ENCODE assay signal across 8 cellular contexts in genomic region chr1:228213917-228214808, GRCh38. TPM values are rescaled to one million over a fixed set of nuclear protein-coding genes. Genes with fewer than 3 reads are reported as not detected.
A peak's percentile ranks its signal among the peaks of the same experiment; 100 is the strongest.
DNase-seq lines count a peak whose midpoint lies in the region; ATAC-seq and TF ChIP-seq lines count a peak whose summit lies in the region.

No MANE protein-coding gene starts in this region.

- no peak for DNase-seq in activated CD4-positive, alpha-beta memory T cell treated with anti-CD3 and anti-CD28 coated beads for 36 hours
- DNase-seq in activated CD4-positive, alpha-beta memory T cell treated with anti-CD3 and anti-CD28 coated beads, Interleukin-2, amount 10 ng/mL, durations not matched to agents 7 days and 5 days, result no peak
- no peak for DNase-seq in activated naive CD8-positive, alpha-beta T cell treated with anti-CD3 and anti-CD28 coated beads, Interleukin-2, amount 50 U/mL, for 24 hours
- DNase-seq in thoracic aorta (ENCODE audit: low spot score) (no peak), SKM-1 (lab: John Stamatoyannopoulos, UW; ENCODE audit: unreplicated experiment) (no peak)

- no peak for ATAC-seq in activated naive CD8-positive, alpha-beta T cell treated with anti-CD3 and anti-CD28 coated beads, Interleukin-2, amount 50 U/mL, for 24 hours
- no peak for ATAC-seq in thoracic aorta (ENCODE audit: insufficient number of reproducible peaks, low FRiP score, low read depth)
- ATAC-seq in GM21576 (IDR thresholded peaks at IDR 0.05; ENCODE audit: unreplicated experiment), result no peak
- ATAC-seq in GM21528 (IDR thresholded peaks at IDR 0.05; ENCODE audit: low FRiP score, unreplicated experiment), result no peak

- no peaks in the 10 kb centered on the region for H3K36me3 ChIP-seq in thoracic aorta

- H3K27me3 ChIP-seq in thoracic aorta (replicated peaks; ENCODE audit: insufficient read depth), result no peaks in the 10 kb centered on the region

- H3K9me3 Mint-ChIP-seq in activated CD4-positive, alpha-beta memory T cell treated with anti-CD3 and anti-CD28 coated beads for 36 hours, result no peaks in the 10 kb centered on the region
- H3K9me3 Mint-ChIP-seq in activated CD4-positive, alpha-beta memory T cell treated with anti-CD3 and anti-CD28 coated beads, Interleukin-2, amount 10 ng/mL, durations not matched to agents 7 days and 5 days, result no peaks in the 10 kb centered on the region
- no peaks in the 10 kb centered on the region for H3K9me3 Mint-ChIP-seq in activated naive CD8-positive, alpha-beta T cell treated with anti-CD3 and anti-CD28 coated beads, Interleukin-2, amount 50 U/mL, for 24 hours

- intact Hi-C loops in activated CD4-positive, alpha-beta memory T cell treated with anti-CD3 and anti-CD28 coated beads for 36 hours (cut with micrococcal nuclease), result loop anchor here (1.0 kb wide), 1 partner anchor 62 kb away; no protein-coding TSS in a partner anchor

- no peak overlapping the region for H3K27ac ChIP-seq in thoracic aorta

- H3K27ac Mint-ChIP-seq in activated CD4-positive, alpha-beta memory T cell treated with anti-CD3 and anti-CD28 coated beads for 36 hours, result no peak overlapping the region
- H3K27ac Mint-ChIP-seq in activated CD4-positive, alpha-beta memory T cell treated with anti-CD3 and anti-CD28 coated beads, Interleukin-2, amount 10 ng/mL, durations not matched to agents 7 days and 5 days, result no peak overlapping the region
- H3K27ac Mint-ChIP-seq in activated naive CD8-positive, alpha-beta T cell treated with anti-CD3 and anti-CD28 coated beads, Interleukin-2, amount 50 U/mL, for 24 hours, result no peak overlapping the region

- H3K4me1 ChIP-seq in thoracic aorta (ENCODE audit: control insufficient read depth in 1 of 2, low read depth in 2 of 2), result peaks cover 4 to 5% of the 10 kb centered on the region in 2 donors

- CTCF ChIA-PET in activated CD4-positive, alpha-beta memory T cell treated with anti-CD3 and anti-CD28 coated beads for 36 hours (lab: Charles Lee), result interaction anchor here (0.7 to 1.9 kb wide), 10 partner anchors 9 to 301 kb away, joined by 3 to 6 read pairs (median 3); no protein-coding TSS in a partner anchor
- CTCF ChIA-PET in activated CD4-positive, alpha-beta memory T cell treated with anti-CD3 and anti-CD28 coated beads, Interleukin-2, amount 10 ng/mL, durations not matched to agents 7 days and 5 days (lab: Charles Lee), result interaction anchor here (0.6 to 1.1 kb wide), 10 partner anchors 9 to 304 kb away, joined by 3 to 5 read pairs (median 3); no protein-coding TSS in a partner anchor

- no peaks in the 10 kb centered on the region for H3K27me3 Mint-ChIP-seq in activated CD4-positive, alpha-beta memory T cell treated with anti-CD3 and anti-CD28 coated beads for 36 hours
- H3K27me3 Mint-ChIP-seq in activated CD4-positive, alpha-beta memory T cell treated with anti-CD3 and anti-CD28 coated beads, Interleukin-2, amount 10 ng/mL, durations not matched to agents 7 days and 5 days, result no peaks in the 10 kb centered on the region
- no peaks in the 10 kb centered on the region for H3K27me3 Mint-ChIP-seq in activated naive CD8-positive, alpha-beta T cell treated with anti-CD3 and anti-CD28 coated beads, Interleukin-2, amount 50 U/mL, for 24 hours

- no peaks in the 10 kb centered on the region for H3K36me3 Mint-ChIP-seq in activated CD4-positive, alpha-beta memory T cell treated with anti-CD3 and anti-CD28 coated beads for 36 hours
- H3K36me3 Mint-ChIP-seq in activated CD4-positive, alpha-beta memory T cell treated with anti-CD3 and anti-CD28 coated beads, Interleukin-2, amount 10 ng/mL, durations not matched to agents 7 days and 5 days (ENCODE audit: low read depth), result no peaks in the 10 kb centered on the region
- no peaks in the 10 kb centered on the region for H3K36me3 Mint-ChIP-seq in activated naive CD8-positive, alpha-beta T cell treated with anti-CD3 and anti-CD28 coated beads, Interleukin-2, amount 50 U/mL, for 24 hours (ENCODE audit: low read depth)

- H3K4me3 ChIP-seq in iPS-18c (ENCODE audit: insufficient read depth, low read depth, low read length), result peak overlapping the region; percentile 59
- H3K4me3 ChIP-seq in thoracic aorta, result peak overlapping the region; percentile 85

- H3K9me3 ChIP-seq in iPS-18c (ENCODE audit: control insufficient read depth, insufficient read depth, low read length) (no peaks in the 10 kb centered on the region), thoracic aorta (no peaks in the 10 kb centered on the region)

- TF ChIP-seq CTCF in thoracic aorta (IDR thresholded peaks at IDR 0.05), result no peak

- H3K4me3 Mint-ChIP-seq in activated CD4-positive, alpha-beta memory T cell treated with anti-CD3 and anti-CD28 coated beads for 36 hours, result peak overlapping the region; percentile 62
- no peak overlapping the region for H3K4me3 Mint-ChIP-seq in activated CD4-positive, alpha-beta memory T cell treated with anti-CD3 and anti-CD28 coated beads, Interleukin-2, amount 10 ng/mL, durations not matched to agents 7 days and 5 days
- peak overlapping the region; percentile 48 for H3K4me3 Mint-ChIP-seq in activated naive CD8-positive, alpha-beta T cell treated with anti-CD3 and anti-CD28 coated beads, Interleukin-2, amount 50 U/mL, for 24 hours

- POLR2A ChIA-PET in activated CD4-positive, alpha-beta memory T cell treated with anti-CD3 and anti-CD28 coated beads for 36 hours (lab: Charles Lee), result no interaction called here
- POLR2A ChIA-PET in activated CD4-positive, alpha-beta memory T cell treated with anti-CD3 and anti-CD28 coated beads, Interleukin-2, amount 10 ng/mL, durations not matched to agents 7 days and 5 days (lab: Charles Lee), result interaction anchor here (0.6 to 1.8 kb wide), 3 partner anchors 243 to 251 kb away, joined by 3 to 4 read pairs (median 4); a partner anchor contains a TSS

- H3K4me1 Mint-ChIP-seq in activated CD4-positive, alpha-beta memory T cell treated with anti-CD3 and anti-CD28 coated beads for 36 hours (ENCODE audit: low read depth), result peaks cover 2% of the 10 kb centered on the region
- peaks cover 6% of the 10 kb centered on the region for H3K4me1 Mint-ChIP-seq in activated CD4-positive, alpha-beta memory T cell treated with anti-CD3 and anti-CD28 coated beads, Interleukin-2, amount 10 ng/mL, durations not matched to agents 7 days and 5 days
- H3K4me1 Mint-ChIP-seq in activated naive CD8-positive, alpha-beta T cell treated with anti-CD3 and anti-CD28 coated beads, Interleukin-2, amount 50 U/mL, for 24 hours, result peaks cover 4% of the 10 kb centered on the region

RNA-seq across cellular contexts. Expression of gene OBSCN, which starts 6.3 kb away (rescaled TPM):
- 10 to 100 TPM; 14.3 to 14.9 TPM for total RNA-seq in activated CD4-positive, alpha-beta memory T cell treated with anti-CD3 and anti-CD28 coated beads for 36 hours
- 1 to 10 TPM; 6.6 to 8.0 TPM for total RNA-seq in activated CD4-positive, alpha-beta memory T cell treated with anti-CD3 and anti-CD28 coated beads, Interleukin-2, amount 10 ng/mL, durations not matched to agents 7 days and 5 days
- 10 to 100 TPM; 22.3 to 40.2 TPM for total RNA-seq in thoracic aorta

RNA-seq across cellular contexts. Expression of gene IBA57, which starts 48.6 kb away (rescaled TPM):
- total RNA-seq in activated CD4-positive, alpha-beta memory T cell treated with anti-CD3 and anti-CD28 coated beads for 36 hours, result 1 to 10 TPM; 3.8 to 4.8 TPM
- total RNA-seq in activated CD4-positive, alpha-beta memory T cell treated with anti-CD3 and anti-CD28 coated beads, Interleukin-2, amount 10 ng/mL, durations not matched to agents 7 days and 5 days, result 1 to 10 TPM; 4.5 to 5.2 TPM
- total RNA-seq in thoracic aorta, result 10 to 100 TPM in 1 of 2 donors, 1 to 10 TPM in 1; 3.5 to 12.2 TPM
